8 cellular contexts compared by ENCODE assay signal in the genomic region with DNA sequence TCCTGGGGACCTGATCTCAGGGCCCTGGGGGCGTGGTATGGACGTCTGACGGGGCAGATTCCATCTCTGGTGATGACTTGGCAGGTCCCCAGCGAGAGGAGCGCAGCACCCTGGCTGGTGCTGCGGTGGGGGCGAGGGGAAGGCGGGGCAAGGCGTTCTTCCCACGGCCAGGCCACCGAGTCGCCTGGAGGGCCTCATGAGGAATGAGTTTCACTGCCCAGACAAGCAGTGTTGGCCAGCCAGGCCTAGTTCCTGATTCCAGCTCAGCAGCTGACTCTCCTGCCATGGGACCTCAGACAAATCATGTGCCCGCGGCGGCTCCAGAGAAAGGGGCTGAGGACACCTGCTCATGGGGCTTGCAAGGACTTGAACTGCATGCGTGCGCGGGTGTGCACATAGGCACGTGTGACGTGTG. TPM values are rescaled to one million over a fixed set of nuclear protein-coding genes. Genes with fewer than 3 reads are reported as not detected.
DNase-seq lines count a peak whose midpoint lies in the region; ATAC-seq and TF ChIP-seq lines count a peak whose summit lies in the region.
"Not testable (repeated sequence)": the region's sequence is repeated elsewhere in the genome, so short reads cannot be mapped to it uniquely, and the experiment has no call there.

No MANE protein-coding gene starts in this region.

- not testable (repeated sequence) for TF ChIP-seq CTCF in CD4-positive, alpha-beta T cell (IDR thresholded peaks at IDR 0.05); gastrocnemius medialis (IDR thresholded peaks at IDR 0.05 in 4 of 5, conservative IDR thresholded peaks at IDR 0.05 in 1 of 5)

- H3K4me1 ChIP-seq in right cardiac atrium (ENCODE audit: control insufficient read depth, insufficient read depth, low read length); gastrocnemius medialis: not testable (repeated sequence)

- intact Hi-C loops in CD4-positive, alpha-beta T cell (cut with DNase I, micrococcal nuclease); right cardiac atrium (cut with DNase I); gastrocnemius medialis (cut with DNase I; ENCODE audit: low total_unique reads): not testable (repeated sequence)

- not testable (repeated sequence) for H3K4me3 Mint-ChIP-seq in CD4-positive, alpha-beta T cell; activated CD8-positive, alpha-beta memory T cell treated with anti-CD3 and anti-CD28 coated beads, Interleukin-2, amount 10 ng/mL, durations not matched to agents 7 days and 5 days

- not testable (repeated sequence) for DNase-seq in CD4-positive, alpha-beta T cell; activated CD8-positive, alpha-beta memory T cell treated with anti-CD3 and anti-CD28 coated beads, Interleukin-2, amount 10 ng/mL, durations not matched to agents 7 days and 5 days; right cardiac atrium; gastrocnemius medialis

- not testable (repeated sequence) for H3K4me1 Mint-ChIP-seq in CD4-positive, alpha-beta T cell (ENCODE audit: low read depth); activated CD8-positive, alpha-beta memory T cell treated with anti-CD3 and anti-CD28 coated beads, Interleukin-2, amount 10 ng/mL, durations not matched to agents 7 days and 5 days

- not testable (repeated sequence) for H3K9me3 Mint-ChIP-seq in CD4-positive, alpha-beta T cell; activated CD8-positive, alpha-beta memory T cell treated with anti-CD3 and anti-CD28 coated beads, Interleukin-2, amount 10 ng/mL, durations not matched to agents 7 days and 5 days (ENCODE audit: low read depth)

- POLR2A ChIA-PET in CD4-positive, alpha-beta T cell (lab: Charles Lee) = not testable (repeated sequence)

- TF ChIP-seq POLR2A in gastrocnemius medialis (IDR thresholded peaks at IDR 0.05) = not testable (repeated sequence)

- H3K36me3 ChIP-seq in gastrocnemius medialis = not testable (repeated sequence)

- not testable (repeated sequence) for H3K9me3 ChIP-seq in CD4-positive, alpha-beta T cell (ENCODE audit: control insufficient read depth, low read length); right cardiac atrium (ENCODE audit: control insufficient read depth, low read length); gastrocnemius medialis

- H3K4me3 ChIP-seq in right cardiac atrium (ENCODE audit: low read length); gastrocnemius medialis: not testable (repeated sequence)

- H3K27ac Mint-ChIP-seq in CD4-positive, alpha-beta T cell; activated CD8-positive, alpha-beta memory T cell treated with anti-CD3 and anti-CD28 coated beads, Interleukin-2, amount 10 ng/mL, durations not matched to agents 7 days and 5 days: not testable (repeated sequence)

- not testable (repeated sequence) for H3K27ac ChIP-seq in CD4-positive, alpha-beta T cell (ENCODE audit: low read depth, low read length); right cardiac atrium (ENCODE audit: low read length); gastrocnemius medialis

- in situ Hi-C loops in gastrocnemius medialis (cut with MboI; ENCODE audit: low sequenced_read_pairs in 4 of 4) = not testable (repeated sequence)

- not testable (repeated sequence) for H3K27me3 ChIP-seq in CD4-positive, alpha-beta T cell (ENCODE audit: control insufficient read depth, insufficient read depth, low read length); right cardiac atrium (ENCODE audit: control insufficient read depth, insufficient read depth); gastrocnemius medialis

- CTCF ChIA-PET in CD4-positive, alpha-beta T cell (lab: Charles Lee); activated CD8-positive, alpha-beta memory T cell treated with anti-CD3 and anti-CD28 coated beads, Interleukin-2, amount 10 ng/mL, durations not matched to agents 7 days and 5 days (lab: Charles Lee): not testable (repeated sequence)

- H3K27me3 Mint-ChIP-seq in CD4-positive, alpha-beta T cell; activated CD8-positive, alpha-beta memory T cell treated with anti-CD3 and anti-CD28 coated beads, Interleukin-2, amount 10 ng/mL, durations not matched to agents 7 days and 5 days: not testable (repeated sequence)

- peak; percentile 24 for ATAC-seq in CD4-positive, alpha-beta T cell (ENCODE audit: poor library complexity)
- ATAC-seq in GM19035 (IDR thresholded peaks at IDR 0.05; ENCODE audit: unreplicated experiment) = peak; percentile 33
- peak; percentile 20 for ATAC-seq in GM21723 (IDR thresholded peaks at IDR 0.05; ENCODE audit: unreplicated experiment)
- ATAC-seq in HG02938 (IDR thresholded peaks at IDR 0.05; ENCODE audit: unreplicated experiment) = peak; percentile 15
- peak; percentile 41 for ATAC-seq in HG03378 (IDR thresholded peaks at IDR 0.05; ENCODE audit: unreplicated experiment)
- ATAC-seq in activated CD8-positive, alpha-beta memory T cell treated with anti-CD3 and anti-CD28 coated beads, Interleukin-2, amount 10 ng/mL, durations not matched to agents 7 days and 5 days = peak; percentile 14
- ATAC-seq in right cardiac atrium = peak; percentile 72 to 74
- ATAC-seq in gastrocnemius medialis = peak; percentile 52 to 76

- H3K36me3 Mint-ChIP-seq in CD4-positive, alpha-beta T cell (ENCODE audit: low read depth); activated CD8-positive, alpha-beta memory T cell treated with anti-CD3 and anti-CD28 coated beads, Interleukin-2, amount 10 ng/mL, durations not matched to agents 7 days and 5 days: not testable (repeated sequence)

- WGBS in right cardiac atrium = no CpG with 5 or more reads among the region's 20 CpGs

RNA-seq across cellular contexts. Expression of a gene that starts 21.3 kb away (rescaled TPM):
- 10 to 100 TPM; 21.9 to 23.0 TPM for total RNA-seq in CD4-positive, alpha-beta T cell
- total RNA-seq in activated CD8-positive, alpha-beta memory T cell treated with anti-CD3 and anti-CD28 coated beads, Interleukin-2, amount 10 ng/mL, durations not matched to agents 7 days and 5 days = 10 to 100 TPM; 10.0 to 12.5 TPM
- total RNA-seq in right cardiac atrium = 10 to 100 TPM in 3 of 4 donors, 1 to 10 TPM in 1; 7.0 to 83.1 (median 14.1) TPM
- polyA plus RNA-seq in right cardiac atrium = 12.1 TPM
- total RNA-seq in gastrocnemius medialis = 10 to 100 TPM in 2 of 4 donors, 1 to 10 TPM in 2; 4.7 to 52.2 (median 10.0) TPM

RNA-seq across cellular contexts. Expression of a gene that starts 47.6 kb away (rescaled TPM):
- 10 to 100 TPM; 38.0 to 40.6 TPM for total RNA-seq in CD4-positive, alpha-beta T cell
- 1 to 10 TPM; 9.3 to 9.6 TPM for total RNA-seq in activated CD8-positive, alpha-beta memory T cell treated with anti-CD3 and anti-CD28 coated beads, Interleukin-2, amount 10 ng/mL, durations not matched to agents 7 days and 5 days
- total RNA-seq in right cardiac atrium = 1 to 10 TPM in 3 of 4 donors, under 1 TPM in 1; 0.94 to 8.9 (median 2.3) TPM
- 1.6 TPM for polyA plus RNA-seq in right cardiac atrium
- total RNA-seq in gastrocnemius medialis = 10 to 100 TPM in 1 of 4 donors, 1 to 10 TPM in 3; 3.9 to 19.2 (median 7.9) TPM

Comparison
In these comparisons a context has a peak if more than half of its experiments do, and no peak if none do; other contexts are left out.
1. ATAC-seq: peak in every context shown above with its lines; median percentile 73 in right cardiac atrium; 64 in gastrocnemius medialis; 41 in HG03378; 33 in GM19035; 24 in CD4-positive, alpha-beta T cell; 20 in GM21723; 15 in HG02938; 14 in activated CD8-positive, alpha-beta memory T cell treated with anti-CD3 and anti-CD28 coated beads, Interleukin-2, amount 10 ng/mL, durations not matched to agents 7 days and 5 days.